8 cellular contexts compared by ENCODE assay signal in the genomic region with DNA sequence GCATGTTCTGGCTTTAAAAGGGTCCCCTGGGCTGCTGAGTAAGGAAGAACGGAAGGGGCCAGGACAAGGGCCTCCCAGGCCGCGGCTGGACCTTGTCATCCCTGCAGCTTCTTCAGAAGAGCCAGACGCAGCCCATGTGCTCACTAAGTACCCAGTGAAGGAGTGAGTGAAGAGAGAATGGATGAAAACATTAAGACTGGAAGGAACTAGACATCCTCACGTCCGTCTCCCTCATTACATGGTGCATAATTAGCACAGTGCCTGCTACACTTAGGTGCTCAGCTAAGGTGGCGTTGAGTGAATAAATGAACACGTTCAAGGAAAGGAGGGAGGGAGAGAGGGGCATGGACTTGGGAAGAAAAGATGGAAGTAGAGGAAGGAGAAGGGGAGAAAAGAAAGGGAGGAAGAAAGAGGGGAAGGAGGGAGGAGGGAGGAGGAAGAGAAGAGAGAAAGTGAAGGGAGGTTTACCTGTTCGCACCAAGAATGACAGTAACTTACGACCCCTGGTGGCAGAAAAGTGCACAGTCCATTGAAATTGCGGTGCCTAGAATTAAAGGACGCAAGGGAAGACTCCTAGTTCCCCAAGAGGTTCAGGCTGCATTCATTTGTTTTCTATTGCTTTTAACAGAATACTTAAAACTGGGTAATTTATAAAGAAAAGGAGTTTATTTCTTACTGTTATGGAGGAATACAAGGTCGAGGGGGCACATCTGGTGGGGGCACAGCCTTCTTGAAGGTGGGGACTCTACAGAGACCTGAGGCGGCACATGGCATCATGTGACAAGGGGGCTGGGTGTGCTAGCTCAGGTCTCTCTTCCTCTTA. TPM values are rescaled to one million over a fixed set of nuclear protein-coding genes. Genes with fewer than 3 reads are reported as not detected.
DNase-seq lines count a peak whose midpoint lies in the region; ATAC-seq and TF ChIP-seq lines count a peak whose summit lies in the region.

No MANE protein-coding gene starts in this region.

- H3K27me3 ChIP-seq in cardiac muscle cell, result no peaks in the 10 kb centered on the region
- no peaks in the 10 kb centered on the region for H3K27me3 ChIP-seq in lung (ENCODE audit: control insufficient read depth, insufficient read depth)

- H3K4me1 ChIP-seq in cardiac muscle cell (ENCODE audit: low read depth) (peaks cover 10% of the 10 kb centered on the region), lung (ENCODE audit: control insufficient read depth in 2 of 2, insufficient read depth in 2 of 2, low read length in 2 of 2) (peaks cover 6 to 8% of the 10 kb centered on the region in 2 donors)

- H3K36me3 ChIP-seq in cardiac muscle cell (no peaks in the 10 kb centered on the region), lung (ENCODE audit: control insufficient read depth in 2 of 2, insufficient read depth in 2 of 2, low read length in 2 of 2) (peaks cover under 1 to 4% of the 10 kb centered on the region in 2 donors)

- WGBS in lung, 2 donors, result 50 to 53% methylated on average over 14 of the region's 14 CpGs

- DNase-seq in cardiac muscle cell (ENCODE audit: low read depth in 1 of 2, low spot score in 1 of 2) (peak; percentile 68 to 71), Right ventricle myocardium inferior (ENCODE audit: missing footprints) (no peak), NCI-H2196 treated with DMSO at 0.1 percent for 48 hours (lab: John Stamatoyannopoulos, UW; ENCODE audit: unreplicated experiment) (peak; percentile 51), cerebellum (ENCODE audit: low spot score) (peak; percentile 68), lung (ENCODE audit: low spot score) (peak; percentile 52)
- peak; percentile 57 to 59 for DNase-seq in activated CD4-positive, alpha-beta T cell treated with anti-CD3 and anti-CD28 coated beads for 24 hours (ENCODE audit: low read depth in 2 of 2)
- DNase-seq in stimulated activated CD8-positive, alpha-beta memory T cell treated with anti-CD3 and anti-CD28 coated beads, Interleukin-15, amount 100 ng/mL, for 48 hours (ENCODE audit: low read depth in 2 of 2), result peak; percentile 12 to 27

- no peak overlapping the region for H3K4me3 ChIP-seq in cardiac muscle cell
- no peak overlapping the region for H3K4me3 ChIP-seq in lung

- H3K27ac ChIP-seq in cardiac muscle cell, result no peak overlapping the region
- no peak overlapping the region for H3K27ac ChIP-seq in lung (ENCODE audit: low read depth in 1 of 2, low read length in 1 of 2)

- intact Hi-C loops in Right ventricle myocardium inferior (cut with DNase I), result loop anchor here (5.0 kb wide), 1 partner anchor 119 kb away; no protein-coding TSS in a partner anchor

- ATAC-seq in Right ventricle myocardium inferior, result no peak
- ATAC-seq in lung (ENCODE audit: insufficient read depth, low FRiP score), result peak; percentile 48
- no peak for ATAC-seq in GM18520 (IDR thresholded peaks at IDR 0.05; ENCODE audit: unreplicated experiment)

- TF ChIP-seq CTCF in cardiac muscle cell (IDR thresholded peaks at IDR 0.05; ENCODE audit: low read depth, low read length) (peak; percentile 83), lung (IDR thresholded peaks at IDR 0.05; ENCODE audit: control extremely low read depth, extremely low read depth) (peak; percentile 74)

- H3K9me3 ChIP-seq in cardiac muscle cell (ENCODE audit: low read depth), result no peaks in the 10 kb centered on the region
- no peaks in the 10 kb centered on the region for H3K9me3 ChIP-seq in lung (ENCODE audit: control insufficient read depth in 2 of 2, insufficient read depth in 1 of 2, low read length in 1 of 2)

RNA-seq across cellular contexts. Expression of a gene that starts 8.0 kb away (rescaled TPM):
- 19.6 and 21.2 TPM in 2 replicates for total RNA-seq in cardiac muscle cell
- polyA plus RNA-seq in cardiac muscle cell, result 15.8 and 16.1 TPM in 2 replicates
- 5.6 TPM for total RNA-seq in Right ventricle myocardium inferior
- 28.4 TPM for total RNA-seq in cerebellum
- total RNA-seq in lung, result 10 to 100 TPM; 11.6 to 15.7 TPM
- 10 to 100 TPM; 12.5 TPM for polyA plus RNA-seq in lung

RNA-seq across cellular contexts. Expression of a gene that starts 28.2 kb away (rescaled TPM):
- total RNA-seq in cardiac muscle cell (15.6 and 20.1 TPM in 2 replicates), Right ventricle myocardium inferior (3.1 TPM), cerebellum (8.0 TPM), lung (10 to 100 TPM; 16.1 to 20.6 TPM)
- polyA plus RNA-seq in cardiac muscle cell (7.8 and 9.9 TPM in 2 replicates), lung (1 to 10 TPM; 7.4 to 8.0 TPM)

RNA-seq across cellular contexts. Expression of a gene that starts 30.0 kb away (rescaled TPM):
- total RNA-seq in cardiac muscle cell (2.5 and 3.9 TPM in 2 replicates), Right ventricle myocardium inferior (0.30 TPM), cerebellum (9.8 TPM), lung (1 to 10 TPM; 2.1 to 2.4 TPM)
- polyA plus RNA-seq in cardiac muscle cell (2.1 and 3.5 TPM in 2 replicates), lung (1 to 10 TPM; 1.1 to 1.9 TPM)
